In the genomic region with DNA sequence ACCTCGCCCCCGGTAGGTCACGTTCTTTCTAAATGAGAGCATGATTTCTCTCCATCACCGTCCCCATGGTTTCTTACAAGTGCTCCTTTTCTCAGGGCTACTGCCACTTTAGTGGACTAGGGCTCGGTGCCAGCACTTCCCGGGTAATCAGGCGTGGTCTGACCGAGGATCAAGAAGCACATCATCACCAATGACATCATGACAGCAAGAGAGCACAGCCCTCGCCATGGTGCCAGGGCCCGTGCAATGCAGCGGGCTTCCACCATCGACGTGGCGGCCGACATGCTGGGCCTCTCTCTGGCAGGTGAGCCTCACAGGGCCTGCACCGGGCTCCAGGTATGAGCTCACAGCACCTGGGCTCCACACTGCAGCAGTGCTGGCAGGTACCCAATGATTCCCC, we compare ENCODE assay signal across 23 cellular contexts.
"Had no signal": no experiment of that assay in that cellular context is flagged by ENCODE, and none has a peak within 500 bp of the region (broad histone marks: within the 10 kb centered on the region; RNA-seq: fewer than 3 reads in every experiment).

No MANE protein-coding gene starts in this region.

- H3K27me3 ChIP-seq: gastrocnemius medialis, neutrophil, pancreas, right atrium auricular region, tibial artery had no signal

- DNase-seq: activated CD4-positive, alpha-beta T cell treated with anti-CD3 and anti-CD28 coated beads, Interleukin-2, amount 10 ng/mL, durations not matched to agents 7 days and 5 days; activated CD4-positive, CD25-positive, alpha-beta regulatory T cell treated with anti-CD3 and anti-CD28 coated beads, Interleukin-2, amount 50 U/mL, for 72 hours; activated CD8-positive, alpha-beta memory T cell treated with anti-CD3 and anti-CD28 coated beads, Interleukin-2, amount 10 ng/mL, durations not matched to agents 7 days and 5 days; activated CD8-positive, alpha-beta T cell treated with anti-CD3 and anti-CD28 coated beads for 36 hours; activated effector memory CD4-positive, alpha-beta T cell treated with anti-CD3 and anti-CD28 coated beads, Interleukin-2, amount 50 U/mL, for 16 hours; activated T-cell treated with anti-CD3 and anti-CD28 coated beads for 4 hours; effector memory CD4-positive, alpha-beta T cell; gastrocnemius medialis; hippocampal formation; kidney glomerular epithelial cell; left ventricle myocardium inferior; naive thymus-derived CD8-positive, alpha-beta T cell; pancreas; psoas muscle; stimulated activated CD4-positive, alpha-beta T cell treated with anti-CD3 and anti-CD28 coated beads, Interleukin-4, amount 100 ng/mL, for 24 hours; WERI-Rb-1 had no signal

- H3K4me3 ChIP-seq: gastrocnemius medialis, left ventricle myocardium inferior, pancreas, psoas muscle, right atrium auricular region, tibial artery had no signal

- ATAC-seq: activated CD8-positive, alpha-beta memory T cell treated with anti-CD3 and anti-CD28 coated beads, Interleukin-2, amount 10 ng/mL, durations not matched to agents 7 days and 5 days; activated CD8-positive, alpha-beta T cell treated with anti-CD3 and anti-CD28 coated beads for 36 hours; gastrocnemius medialis; naive thymus-derived CD8-positive, alpha-beta T cell; psoas muscle had no signal

- H3K9me3 Mint-ChIP-seq: activated CD4-positive, alpha-beta T cell treated with anti-CD3 and anti-CD28 coated beads, Interleukin-2, amount 10 ng/mL, durations not matched to agents 7 days and 5 days; activated CD8-positive, alpha-beta T cell treated with anti-CD3 and anti-CD28 coated beads for 36 hours; activated naive CD4-positive, alpha-beta T cell treated with anti-CD3 and anti-CD28 coated beads, Interleukin-2, amount 50 U/mL, for 24 hours; brain; naive thymus-derived CD8-positive, alpha-beta T cell; stimulated activated naive CD8-positive, alpha-beta T cell treated with anti-CD3 and anti-CD28 coated beads, Interleukin-15, Interleukin-2, amounts not matched to agents 100 ng/mL and 50 ng/mL, for 24 hours; T-helper 2 cell treated with Interferon-gamma antibody and Interleukin-4, amounts not matched to agents 5 μg/mL and 100 μg/mL, for 36 hours had no signal

- H3K9me3 ChIP-seq: gastrocnemius medialis, left ventricle myocardium inferior, neutrophil, pancreas, psoas muscle, right atrium auricular region, tibial artery had no signal

- H3K27ac ChIP-seq: gastrocnemius medialis, left ventricle myocardium inferior, pancreas, psoas muscle, right atrium auricular region, tibial artery, WERI-Rb-1 had no signal

- H3K27ac Mint-ChIP-seq: stimulated activated naive CD8-positive, alpha-beta T cell treated with anti-CD3 and anti-CD28 coated beads, Interleukin-15, Interleukin-2, amounts not matched to agents 100 ng/mL and 50 ng/mL, for 24 hours; T-helper 2 cell treated with Interferon-gamma antibody and Interleukin-4, amounts not matched to agents 5 μg/mL and 100 μg/mL, for 36 hours had no signal

- H3K4me1 ChIP-seq: pancreas, psoas muscle had no signal

- H3K36me3 ChIP-seq: gastrocnemius medialis, pancreas had no signal

- H3K27me3 Mint-ChIP-seq: activated CD4-positive, alpha-beta T cell treated with anti-CD3 and anti-CD28 coated beads, Interleukin-2, amount 10 ng/mL, durations not matched to agents 7 days and 5 days; activated CD8-positive, alpha-beta memory T cell treated with anti-CD3 and anti-CD28 coated beads, Interleukin-2, amount 10 ng/mL, durations not matched to agents 7 days and 5 days; activated CD8-positive, alpha-beta T cell treated with anti-CD3 and anti-CD28 coated beads for 36 hours; activated naive CD4-positive, alpha-beta T cell treated with anti-CD3 and anti-CD28 coated beads, Interleukin-2, amount 50 U/mL, for 24 hours; brain; naive thymus-derived CD8-positive, alpha-beta T cell; stimulated activated naive CD8-positive, alpha-beta T cell treated with anti-CD3 and anti-CD28 coated beads, Interleukin-15, Interleukin-2, amounts not matched to agents 100 ng/mL and 50 ng/mL, for 24 hours had no signal

- H3K4me3 Mint-ChIP-seq: activated CD4-positive, alpha-beta T cell treated with anti-CD3 and anti-CD28 coated beads, Interleukin-2, amount 10 ng/mL, durations not matched to agents 7 days and 5 days; activated CD8-positive, alpha-beta memory T cell treated with anti-CD3 and anti-CD28 coated beads, Interleukin-2, amount 10 ng/mL, durations not matched to agents 7 days and 5 days; activated CD8-positive, alpha-beta T cell treated with anti-CD3 and anti-CD28 coated beads for 36 hours; activated naive CD4-positive, alpha-beta T cell treated with anti-CD3 and anti-CD28 coated beads, Interleukin-2, amount 50 U/mL, for 24 hours; brain; naive thymus-derived CD8-positive, alpha-beta T cell; stimulated activated naive CD8-positive, alpha-beta T cell treated with anti-CD3 and anti-CD28 coated beads, Interleukin-15, Interleukin-2, amounts not matched to agents 100 ng/mL and 50 ng/mL, for 24 hours; T-helper 2 cell treated with Interferon-gamma antibody and Interleukin-4, amounts not matched to agents 5 μg/mL and 100 μg/mL, for 36 hours had no signal
